In genomic region chr2:124609667-124610066, GRCh38 we compare ENCODE assay signal across 23 cellular contexts.
"Had no signal": no experiment of that assay in that cellular context is flagged by ENCODE, and none has a peak within 500 bp of the region (broad histone marks: within the 10 kb centered on the region; RNA-seq: fewer than 3 reads in every experiment).

No MANE protein-coding gene starts in this region.

- H3K9me3 Mint-ChIP-seq: effector memory CD8-positive, alpha-beta T cell; mesothelial cell of epicardium; neural crest cell had no signal

- H3K4me1 Mint-ChIP-seq: memory B cell; mesothelial cell of epicardium; naive B cell; neural crest cell; stimulated activated naive CD8-positive, alpha-beta T cell treated with anti-CD3 and anti-CD28 coated beads, Interleukin-15, amount 100 ng/mL, for 72 hours had no signal

- DNase-seq: cortex of kidney; effector memory CD8-positive, alpha-beta T cell; hypothalamus; mucosa of descending colon; naive B cell; pancreas; right lobe of liver; small intestine; stimulated activated CD4-positive, alpha-beta T cell treated with anti-CD3 and anti-CD28 coated beads, Interleukin-15, amount 100 ng/mL, for 24 hours; stimulated activated CD4-positive, alpha-beta T cell treated with anti-CD3 and anti-CD28 coated beads, Interleukin-2, amount 100 ng/mL, for 48 hours; stimulated activated CD8-positive, alpha-beta memory T cell treated with anti-CD3 and anti-CD28 coated beads, Interleukin-4, amount 100 ng/mL, for 48 hours; stimulated activated naive CD4-positive, alpha-beta T cell; stimulated activated naive CD8-positive, alpha-beta T cell treated with anti-CD3 and anti-CD28 coated beads, Interleukin-15, amount 100 ng/mL, for 72 hours; transverse colon; upper lobe of right lung; uterus had no signal

- H3K9me3 ChIP-seq: mucosa of descending colon, neutrophil, pancreas, right lobe of liver, suprapubic skin, transverse colon, upper lobe of right lung, uterus had no signal

- H3K36me3 ChIP-seq: neutrophil, pancreas, right lobe of liver, suprapubic skin, transverse colon, upper lobe of right lung, uterus had no signal

- H3K27ac ChIP-seq: neutrophil, pancreas, right lobe of liver, suprapubic skin, transverse colon, upper lobe of right lung, uterus had no signal

- ATAC-seq: effector memory CD8-positive, alpha-beta T cell; mucosa of descending colon; natural killer cell treated with Interleukin-12 subunit alpha and Interleukin-12 subunit beta and Interleukin-15 and Interleukin-18, amount 100 ng/mL, for 72 hours; pancreas; right lobe of liver; stimulated activated naive CD8-positive, alpha-beta T cell treated with anti-CD3 and anti-CD28 coated beads, Interleukin-15, amount 100 ng/mL, for 72 hours; upper lobe of right lung had no signal

- H3K27ac Mint-ChIP-seq: effector memory CD8-positive, alpha-beta T cell; memory B cell; mesothelial cell of epicardium; naive B cell; natural killer cell treated with Interleukin-12 subunit alpha and Interleukin-12 subunit beta and Interleukin-15 and Interleukin-18, amount 100 ng/mL, for 72 hours; stimulated activated naive CD8-positive, alpha-beta T cell treated with anti-CD3 and anti-CD28 coated beads, Interleukin-15, amount 100 ng/mL, for 72 hours had no signal

- H3K4me1 ChIP-seq: pancreas, right lobe of liver, suprapubic skin, transverse colon, upper lobe of right lung, uterus had no signal

- H3K4me3 ChIP-seq: lung, mucosa of descending colon, pancreas, right lobe of liver, suprapubic skin, transverse colon, upper lobe of right lung, uterus had no signal

- H3K27me3 ChIP-seq: neutrophil, pancreas, right lobe of liver, suprapubic skin, transverse colon, upper lobe of right lung, uterus had no signal

- H3K27me3 Mint-ChIP-seq: effector memory CD8-positive, alpha-beta T cell; memory B cell; naive B cell; natural killer cell treated with Interleukin-12 subunit alpha and Interleukin-12 subunit beta and Interleukin-15 and Interleukin-18, amount 100 ng/mL, for 72 hours; stimulated activated naive CD8-positive, alpha-beta T cell treated with anti-CD3 and anti-CD28 coated beads, Interleukin-15, amount 100 ng/mL, for 72 hours had no signal

- H3K4me3 Mint-ChIP-seq: effector memory CD8-positive, alpha-beta T cell; memory B cell; mesothelial cell of epicardium; naive B cell; natural killer cell treated with Interleukin-12 subunit alpha and Interleukin-12 subunit beta and Interleukin-15 and Interleukin-18, amount 100 ng/mL, for 72 hours; neural crest cell; stimulated activated naive CD8-positive, alpha-beta T cell treated with anti-CD3 and anti-CD28 coated beads, Interleukin-15, amount 100 ng/mL, for 72 hours had no signal

- H3K36me3 Mint-ChIP-seq: memory B cell; mesothelial cell of epicardium; naive B cell; natural killer cell treated with Interleukin-12 subunit alpha and Interleukin-12 subunit beta and Interleukin-15 and Interleukin-18, amount 100 ng/mL, for 72 hours had no signal
